In the genomic region with DNA sequence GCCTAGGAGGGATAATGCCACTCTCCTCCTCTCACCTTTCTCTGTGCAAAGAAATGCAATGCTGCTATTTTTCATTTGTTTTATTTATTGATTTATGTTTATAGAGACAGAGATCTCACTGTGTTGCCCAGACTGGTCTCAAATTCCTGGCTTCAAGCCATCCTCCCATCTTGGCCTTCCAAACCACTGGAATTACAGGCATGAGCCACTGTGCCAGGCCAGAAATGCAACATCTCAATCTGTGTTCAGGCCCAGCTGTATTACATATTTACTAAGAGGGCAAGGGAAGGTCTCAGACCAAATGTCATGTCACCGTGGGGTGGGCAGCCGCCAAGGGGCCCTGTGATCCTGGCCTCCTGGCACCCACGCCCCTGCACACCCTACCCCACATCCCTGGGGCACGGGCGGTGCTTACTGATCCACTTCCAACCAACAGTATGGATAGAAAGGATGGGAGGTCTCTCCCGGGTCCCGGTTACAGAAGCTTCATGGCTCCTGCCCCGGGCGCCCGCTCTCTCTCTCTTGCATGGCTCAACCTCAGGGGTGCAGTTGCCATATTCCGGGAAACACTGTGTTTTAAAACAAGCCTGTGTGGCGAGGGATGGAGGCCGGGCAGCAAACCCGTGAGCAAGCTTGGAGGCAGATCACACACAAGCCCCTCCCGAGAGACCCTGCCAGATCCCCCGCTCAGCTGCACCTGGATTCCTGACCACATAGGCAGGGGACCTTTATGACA, we compare ENCODE assay signal across 16 cellular contexts.
DNase-seq lines count a peak whose midpoint lies in the region; ATAC-seq and TF ChIP-seq lines count a peak whose summit lies in the region.
"Had no signal": no experiment of that assay in that cellular context is flagged by ENCODE, and none has a peak within 500 bp of the region (broad histone marks: within the 10 kb centered on the region; RNA-seq: fewer than 3 reads in every experiment).

No MANE protein-coding gene starts in this region.

- DNase-seq in Calu3 (peak; percentile 29), RPMI7951 (ENCODE audit: low read depth) (peak; percentile 60), fibroblast of pulmonary artery (ENCODE audit: low read depth) (peak; percentile 57), sciatic nerve (ENCODE audit: low spot score) (peak; percentile 39), natural killer cell (no peak)
- DNase-seq in activated effector memory CD4-positive, alpha-beta T cell treated with Interleukin-2 at 50 U/mL for 16 hours, result no peak
- DNase-seq: activated CD4-positive, alpha-beta T cell treated with anti-CD3 and anti-CD28 coated beads for 4 hours; activated naive CD8-positive, alpha-beta T cell treated with anti-CD3 and anti-CD28 coated beads for 36 hours; dermis blood vessel endothelial cell; esophagus squamous epithelium; GDM1; mesendoderm; pancreas; T1000; testis had no signal

- H3K27me3 ChIP-seq in gastroesophageal sphincter, result no peaks in the 10 kb centered on the region
- H3K27me3 ChIP-seq: esophagus squamous epithelium, pancreas, testis had no signal

- ATAC-seq in sciatic nerve (peak; percentile 25), natural killer cell (no peak), gastroesophageal sphincter (no peak)

- H3K27ac Mint-ChIP-seq in Calu3 (ENCODE audit: unreplicated experiment), result no peak overlapping the region
- no peak overlapping the region for H3K27ac Mint-ChIP-seq in natural killer cell
- H3K27ac Mint-ChIP-seq: activated naive CD8-positive, alpha-beta T cell treated with anti-CD3 and anti-CD28 coated beads for 36 hours had no signal

- no peak overlapping the region for H3K4me3 ChIP-seq in fibroblast of pulmonary artery (replicated peaks; ENCODE audit: low read depth, low read length)
- H3K4me3 ChIP-seq in gastroesophageal sphincter, result no peak overlapping the region
- H3K4me3 ChIP-seq: esophagus squamous epithelium, pancreas, testis had no signal

- no peak overlapping the region for H3K27ac ChIP-seq in gastroesophageal sphincter
- H3K27ac ChIP-seq: esophagus squamous epithelium, pancreas, testis had no signal

- peaks cover 0 to 23% (median 0%) of the 10 kb centered on the region in 3 donors for H3K4me1 ChIP-seq in gastroesophageal sphincter
- H3K4me1 ChIP-seq: esophagus squamous epithelium, pancreas, testis had no signal

- WGBS in gastroesophageal sphincter (ENCODE audit: low coverage in 1 of 2), 2 donors, result 100% methylated on average over 1 of the region's 16 CpGs; no CpG with 5 or more reads in 1 of the 2 donors

- no peak for TF ChIP-seq POLR2A in gastroesophageal sphincter (IDR thresholded peaks at IDR 0.05)

- TF ChIP-seq CTCF in Calu3 (IDR thresholded peaks at IDR 0.05; ENCODE audit: unreplicated experiment), result no peak
- TF ChIP-seq CTCF in fibroblast of pulmonary artery (IDR thresholded peaks at IDR 0.05; ENCODE audit: low read length, missing control alignments), result no peak
- TF ChIP-seq CTCF in natural killer cell (IDR thresholded peaks at IDR 0.05), result no peak
- TF ChIP-seq CTCF in gastroesophageal sphincter (IDR thresholded peaks at IDR 0.05), result no peak

- H3K4me3 Mint-ChIP-seq in Calu3 (ENCODE audit: low read depth, unreplicated experiment) (no peak overlapping the region), natural killer cell (no peak overlapping the region)
- H3K4me3 Mint-ChIP-seq: activated naive CD8-positive, alpha-beta T cell treated with anti-CD3 and anti-CD28 coated beads for 36 hours had no signal

- intact Hi-C loops in Calu3 (cut with micrococcal nuclease; ENCODE audit: unreplicated experiment) (no loop called here), sciatic nerve (cut with DNase I) (no loop called here), natural killer cell (cut with micrococcal nuclease) (no loop called here)

- no peaks in the 10 kb centered on the region for H3K9me3 ChIP-seq in gastroesophageal sphincter
- H3K9me3 ChIP-seq: esophagus squamous epithelium, pancreas, testis had no signal

- peaks cover 0 to 63% of the 10 kb centered on the region in 2 donors for H3K36me3 ChIP-seq in gastroesophageal sphincter
- H3K36me3 ChIP-seq: pancreas had no signal

- H3K4me1 Mint-ChIP-seq in Calu3 (ENCODE audit: low read depth, unreplicated experiment), result peaks cover 17% of the 10 kb centered on the region
- peaks cover 5 to 10% of the 10 kb centered on the region in 2 donors for H3K4me1 Mint-ChIP-seq in natural killer cell
- H3K4me1 Mint-ChIP-seq: activated naive CD8-positive, alpha-beta T cell treated with anti-CD3 and anti-CD28 coated beads for 36 hours had no signal

- CTCF ChIA-PET in Calu3 (lab: Charles Lee), result interaction anchor here (0.6 kb wide), 1 partner anchor 428 kb away, joined by 3 read pairs; no protein-coding TSS in a partner anchor

- H3K9me3 Mint-ChIP-seq in Calu3 (ENCODE audit: low read depth, unreplicated experiment), result peaks cover 2% of the 10 kb centered on the region
- H3K9me3 Mint-ChIP-seq in natural killer cell, result no peaks in the 10 kb centered on the region

- no TSS peak for BruUV-seq in Calu3 (replicated peaks; lab: Mats Ljungman, UMichigan)

- H3K36me3 Mint-ChIP-seq in Calu3 (ENCODE audit: insufficient read depth, unreplicated experiment) (peaks cover 11% of the 10 kb centered on the region), natural killer cell (peaks cover 8% of the 10 kb centered on the region)

- TF ChIP-seq EP300 in gastroesophageal sphincter (IDR thresholded peaks at IDR 0.05), result no peak

- H3K27me3 Mint-ChIP-seq in Calu3 (ENCODE audit: unreplicated experiment) (no peaks in the 10 kb centered on the region), natural killer cell (ENCODE audit: low read depth in 2 of 2) (no peaks in the 10 kb centered on the region)
- H3K27me3 Mint-ChIP-seq: activated naive CD8-positive, alpha-beta T cell treated with anti-CD3 and anti-CD28 coated beads for 36 hours had no signal

Comparison
In these comparisons a context has a peak if more than half of its experiments do, and no peak if none do; other contexts are left out.
1. DNase-seq: peak in Calu3 (single experiment), RPMI7951 (single experiment), fibroblast of pulmonary artery (single experiment) and sciatic nerve (single experiment); none in natural killer cell (single experiment) and activated effector memory CD4-positive, alpha-beta T cell treated with Interleukin-2 at 50 U/mL for 16 hours (single experiment).